In the genomic region with DNA sequence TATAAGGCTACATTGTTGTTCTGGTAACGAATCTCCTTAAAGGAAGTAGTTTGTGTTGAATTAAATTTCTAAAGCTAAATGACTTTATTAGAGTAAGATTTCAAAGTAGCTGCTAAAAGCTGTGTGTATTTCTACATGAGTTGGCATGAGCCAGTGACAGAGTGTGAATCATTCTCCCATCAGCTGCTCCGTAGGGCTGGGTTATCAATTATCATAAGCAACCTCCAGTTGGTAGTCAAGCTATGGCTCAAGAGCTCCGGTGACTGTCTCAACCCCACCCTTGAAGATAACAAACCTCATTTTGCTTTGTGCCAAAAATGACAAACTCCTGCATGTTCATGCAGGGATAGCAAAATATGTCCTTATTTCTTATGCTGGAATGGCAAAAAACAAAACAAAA, we compare ENCODE assay signal across 14 cellular contexts.
A peak's percentile ranks its signal among the peaks of the same experiment; 100 is the strongest.
DNase-seq lines count a peak whose midpoint lies in the region; ATAC-seq and TF ChIP-seq lines count a peak whose summit lies in the region.
"Had no signal": no experiment of that assay in that cellular context is flagged by ENCODE, and none has a peak within 500 bp of the region (broad histone marks: within the 10 kb centered on the region; RNA-seq: fewer than 3 reads in every experiment).

No MANE protein-coding gene starts in this region.

- intact Hi-C loops in CD4-positive, alpha-beta T cell (cut with DNase I, micrococcal nuclease): no loop called here

- CTCF ChIA-PET in CD4-positive, alpha-beta T cell (lab: Charles Lee): no interaction called here

- no peaks in the 10 kb centered on the region for H3K4me1 Mint-ChIP-seq in CD4-positive, alpha-beta T cell (ENCODE audit: low read depth)
- no peaks in the 10 kb centered on the region for H3K4me1 Mint-ChIP-seq in stimulated activated naive CD8-positive, alpha-beta T cell treated with anti-CD3 and anti-CD28 coated beads, Interleukin-15, amount 100 ng/mL, for 72 hours
- H3K4me1 Mint-ChIP-seq: T-cell had no signal

- no peak for ATAC-seq in CD4-positive, alpha-beta T cell (ENCODE audit: poor library complexity)
- no peak for ATAC-seq in stimulated activated naive CD8-positive, alpha-beta T cell treated with anti-CD3 and anti-CD28 coated beads, Interleukin-15, amount 100 ng/mL, for 72 hours
- no peak for ATAC-seq in GM21717 (IDR thresholded peaks at IDR 0.05; ENCODE audit: unreplicated experiment)
- ATAC-seq: activated CD8-positive, alpha-beta T cell treated with anti-CD3 and anti-CD28 coated beads for 36 hours; mucosa of descending colon; T-cell had no signal

- H3K27ac Mint-ChIP-seq in CD4-positive, alpha-beta T cell: no peak overlapping the region
- no peak overlapping the region for H3K27ac Mint-ChIP-seq in stimulated activated naive CD8-positive, alpha-beta T cell treated with anti-CD3 and anti-CD28 coated beads, Interleukin-15, amount 100 ng/mL, for 72 hours
- H3K27ac Mint-ChIP-seq: activated CD8-positive, alpha-beta T cell treated with anti-CD3 and anti-CD28 coated beads for 36 hours; activated naive CD4-positive, alpha-beta T cell treated with anti-CD3 and anti-CD28 coated beads for 36 hours; T-cell had no signal

- DNase-seq in EL (peak; percentile 31), NCI-H69 (lab: John Stamatoyannopoulos, UW) (peak; percentile 70), epithelial cell of esophagus (ENCODE audit: low read depth) (peak; percentile 66), non-pigmented ciliary epithelial cell (ENCODE audit: low read depth) (peak; percentile 22)
- DNase-seq in CD4-positive, alpha-beta T cell: no peak
- no peak for DNase-seq in stimulated activated CD4-positive, alpha-beta T cell treated with anti-CD3 and anti-CD28 coated beads, Interleukin-12 subunit alpha, Interleukin-12 subunit beta, amount 100 ng/mL, for 4 hours
- no peak for DNase-seq in stimulated activated naive CD8-positive, alpha-beta T cell treated with anti-CD3 and anti-CD28 coated beads, Interleukin-15, amount 100 ng/mL, for 72 hours
- DNase-seq: activated CD8-positive, alpha-beta T cell treated with anti-CD3 and anti-CD28 coated beads for 36 hours; activated naive CD4-positive, alpha-beta T cell treated with anti-CD3 and anti-CD28 coated beads for 36 hours; mucosa of descending colon; NCI-H1436; T-cell had no signal

- no peak overlapping the region for H3K4me3 ChIP-seq in epithelial cell of esophagus (ENCODE audit: low read length)
- H3K4me3 ChIP-seq: coronary artery, mucosa of descending colon had no signal

- no peak overlapping the region for H3K27ac ChIP-seq in CD4-positive, alpha-beta T cell (ENCODE audit: low read depth, low read length)
- H3K27ac ChIP-seq: coronary artery had no signal

- H3K9me3 Mint-ChIP-seq in CD4-positive, alpha-beta T cell: peaks cover 1% of the 10 kb centered on the region
- peaks cover 0 to 4% of the 10 kb centered on the region in 2 donors for H3K9me3 Mint-ChIP-seq in stimulated activated naive CD8-positive, alpha-beta T cell treated with anti-CD3 and anti-CD28 coated beads, Interleukin-15, amount 100 ng/mL, for 72 hours
- H3K9me3 Mint-ChIP-seq: activated CD8-positive, alpha-beta T cell treated with anti-CD3 and anti-CD28 coated beads for 36 hours; activated naive CD4-positive, alpha-beta T cell treated with anti-CD3 and anti-CD28 coated beads for 36 hours had no signal

- TF ChIP-seq CTCF in epithelial cell of esophagus (IDR thresholded peaks at IDR 0.05; ENCODE audit: insufficient read depth, low read depth, low read length, missing control alignments): no peak
- no peak for TF ChIP-seq CTCF in CD4-positive, alpha-beta T cell (IDR thresholded peaks at IDR 0.05)

- H3K27me3 Mint-ChIP-seq in CD4-positive, alpha-beta T cell: no peaks in the 10 kb centered on the region
- H3K27me3 Mint-ChIP-seq in stimulated activated naive CD8-positive, alpha-beta T cell treated with anti-CD3 and anti-CD28 coated beads, Interleukin-15, amount 100 ng/mL, for 72 hours: no peaks in the 10 kb centered on the region
- H3K27me3 Mint-ChIP-seq: activated CD8-positive, alpha-beta T cell treated with anti-CD3 and anti-CD28 coated beads for 36 hours; T-cell had no signal

- no peaks in the 10 kb centered on the region for H3K9me3 ChIP-seq in CD4-positive, alpha-beta T cell (ENCODE audit: control insufficient read depth, low read length)
- H3K9me3 ChIP-seq: mucosa of descending colon had no signal

- no peaks in the 10 kb centered on the region for H3K27me3 ChIP-seq in CD4-positive, alpha-beta T cell (ENCODE audit: control insufficient read depth, insufficient read depth, low read length)

- H3K4me3 Mint-ChIP-seq in CD4-positive, alpha-beta T cell: no peak overlapping the region
- no peak overlapping the region for H3K4me3 Mint-ChIP-seq in stimulated activated naive CD8-positive, alpha-beta T cell treated with anti-CD3 and anti-CD28 coated beads, Interleukin-15, amount 100 ng/mL, for 72 hours
- H3K4me3 Mint-ChIP-seq: activated CD8-positive, alpha-beta T cell treated with anti-CD3 and anti-CD28 coated beads for 36 hours; activated naive CD4-positive, alpha-beta T cell treated with anti-CD3 and anti-CD28 coated beads for 36 hours; T-cell had no signal

- POLR2A ChIA-PET in CD4-positive, alpha-beta T cell (lab: Charles Lee): no interaction called here

- no peaks in the 10 kb centered on the region for H3K36me3 Mint-ChIP-seq in CD4-positive, alpha-beta T cell (ENCODE audit: low read depth)
- H3K36me3 Mint-ChIP-seq: T-cell had no signal

Comparison
In these comparisons a context has a peak if more than half of its experiments do, and no peak if none do; other contexts are left out.
1. DNase-seq: peak in EL (single experiment), NCI-H69 (single experiment), epithelial cell of esophagus (single experiment) and non-pigmented ciliary epithelial cell (single experiment); none in CD4-positive, alpha-beta T cell (0 of 10), stimulated activated CD4-positive, alpha-beta T cell treated with anti-CD3 and anti-CD28 coated beads, Interleukin-12 subunit alpha, Interleukin-12 subunit beta, amount 100 ng/mL, for 4 hours (single experiment) and stimulated activated naive CD8-positive, alpha-beta T cell treated with anti-CD3 and anti-CD28 coated beads, Interleukin-15, amount 100 ng/mL, for 72 hours (0 of 2).